In genomic region chr22:37817705-37818311, GRCh38 we compare ENCODE assay signal across 8 cellular contexts. TPM values are rescaled to one million over a fixed set of nuclear protein-coding genes. Genes with fewer than 3 reads are reported as not detected.
A peak's percentile ranks its signal among the peaks of the same experiment; 100 is the strongest.
DNase-seq lines count a peak whose midpoint lies in the region; ATAC-seq lines count a peak whose summit lies in the region.

No MANE protein-coding gene starts in this region.

- no peak overlapping the region for H3K23ac ChIP-seq in mesenchymal stem cell (ENCODE audit: low read length in 2 of 2)

- H2BK12ac ChIP-seq in mesenchymal stem cell (ENCODE audit: low read length in 2 of 2) = peak overlapping the region; percentile 38 to 42

- H4K8ac ChIP-seq in mesenchymal stem cell (ENCODE audit: low read length) = peak overlapping the region; percentile 85

- peak overlapping the region in 1 of 7 donors; percentile 30 for H3K27ac Mint-ChIP-seq in CD4-positive, alpha-beta memory T cell
- no peak overlapping the region for H3K27ac Mint-ChIP-seq in activated CD8-positive, alpha-beta T cell treated with anti-CD3 and anti-CD28 coated beads, Interleukin-2, amount 10 ng/mL, durations not matched to agents 7 days and 5 days

- H3K79me1 ChIP-seq in mesenchymal stem cell (replicated peaks; ENCODE audit: low read length, poor library complexity, severe bottlenecking) = no peaks in the 10 kb centered on the region

- H3K27me3 ChIP-seq in CD4-positive, alpha-beta memory T cell (ENCODE audit: insufficient read depth, low read length) = no peaks in the 10 kb centered on the region
- peaks cover 24 to 34% of the 10 kb centered on the region in 2 experiments for H3K27me3 ChIP-seq in mesenchymal stem cell (ENCODE audit: control insufficient read depth in 1 of 2, insufficient read depth in 1 of 2, low read length in 2 of 2)

- no peak overlapping the region for H3K14ac ChIP-seq in mesenchymal stem cell (ENCODE audit: low read length in 2 of 2)

- peak overlapping the region; percentile 84 for H3K4me2 ChIP-seq in mesenchymal stem cell (ENCODE audit: low read length, poor library complexity, severe bottlenecking)

- POLR2A ChIA-PET in CD4-positive, alpha-beta memory T cell (lab: Charles Lee; ENCODE audit: partially characterized antibody) = interaction anchor here (0.7 to 2.8 kb wide), 9 partner anchors 10 to 142 kb away, joined by 3 to 13 read pairs (median 5); partner anchors contain the start of genes ANKRD54, GCAT and MICALL1
- POLR2A ChIA-PET in activated CD8-positive, alpha-beta T cell treated with anti-CD3 and anti-CD28 coated beads, Interleukin-2, amount 10 ng/mL, durations not matched to agents 7 days and 5 days (lab: Charles Lee) = interaction anchor here (1.3 to 2.5 kb wide), 3 partner anchors 10 to 147 kb away, joined by 3 to 7 read pairs (median 6); partner anchors contain the start of genes ANKRD54 and GCAT

- peaks cover 2 to 19% (median 10%) of the 10 kb centered on the region in 4 donors for H3K4me1 Mint-ChIP-seq in CD4-positive, alpha-beta memory T cell
- peaks cover 17% of the 10 kb centered on the region for H3K4me1 Mint-ChIP-seq in activated CD8-positive, alpha-beta T cell treated with anti-CD3 and anti-CD28 coated beads, Interleukin-2, amount 10 ng/mL, durations not matched to agents 7 days and 5 days (ENCODE audit: low read depth)

- H2BK120ac ChIP-seq in mesenchymal stem cell (ENCODE audit: low read depth, low read length) = peak overlapping the region; percentile 27

- peak overlapping the region; percentile 90 for H2BK15ac ChIP-seq in mesenchymal stem cell (ENCODE audit: low read depth, poor library complexity, severe bottlenecking)

- H3K4me3 Mint-ChIP-seq in CD4-positive, alpha-beta memory T cell = peak overlapping the region in 5 of 8 donors; percentile 36 to 75 (median 52)
- peak overlapping the region; percentile 18 for H3K4me3 Mint-ChIP-seq in activated CD8-positive, alpha-beta T cell treated with anti-CD3 and anti-CD28 coated beads, Interleukin-2, amount 10 ng/mL, durations not matched to agents 7 days and 5 days

- peak; percentile 68 to 77 (median 71) for DNase-seq in CD4-positive, alpha-beta memory T cell
- DNase-seq in NCI-H774 (lab: John Stamatoyannopoulos, UW) = peak; percentile 32
- peak; percentile 81 for DNase-seq in activated CD8-positive, alpha-beta T cell treated with anti-CD3 and anti-CD28 coated beads, Interleukin-2, amount 10 ng/mL, durations not matched to agents 7 days and 5 days
- DNase-seq in effector CD8-positive, alpha-beta T cell (lab: John Stamatoyannopoulos, UW) = peak; percentile 70
- DNase-seq in mesenchymal stem cell = peak; percentile 84
- peak; percentile 71 to 83 (median 72) for DNase-seq in stimulated activated CD4-positive, alpha-beta T cell treated with anti-CD3 and anti-CD28 coated beads, TNF-alpha, amount 100 ng/mL, for 4 hours (ENCODE audit: low read depth in 3 of 3)

- H2BK5ac ChIP-seq in mesenchymal stem cell (ENCODE audit: low read depth, low read length, poor library complexity, severe bottlenecking) = no peak overlapping the region

- H3K4me3 ChIP-seq in CD4-positive, alpha-beta memory T cell (ENCODE audit: low read length in 2 of 2) = peak overlapping the region; percentile 34 to 36
- peak overlapping the region; percentile 41 to 65 for H3K4me3 ChIP-seq in mesenchymal stem cell (ENCODE audit: insufficient read depth in 1 of 2, low read depth in 1 of 2, low read length in 2 of 2)

- H3K36me3 Mint-ChIP-seq in CD4-positive, alpha-beta memory T cell = no peaks in the 10 kb centered on the region
- H3K36me3 Mint-ChIP-seq in activated CD8-positive, alpha-beta T cell treated with anti-CD3 and anti-CD28 coated beads, Interleukin-2, amount 10 ng/mL, durations not matched to agents 7 days and 5 days (ENCODE audit: low read depth) = no peaks in the 10 kb centered on the region

- no peak overlapping the region for H3K27ac ChIP-seq in CD4-positive, alpha-beta memory T cell (ENCODE audit: low read depth, low read length)
- H3K27ac ChIP-seq in mesenchymal stem cell (ENCODE audit: low read length, poor library complexity, severe bottlenecking) = peak overlapping the region; percentile 45

- H3K9ac ChIP-seq in mesenchymal stem cell (ENCODE audit: low read length) = peak overlapping the region; percentile 86

- intact Hi-C loops in CD4-positive, alpha-beta memory T cell (cut with micrococcal nuclease) = loop anchor here (1.0 kb wide), 4 partner anchors 26 to 147 kb away; partner anchors contain the start of gene ANKRD54

- no peaks in the 10 kb centered on the region for H3K9me3 ChIP-seq in CD4-positive, alpha-beta memory T cell (ENCODE audit: control insufficient read depth in 1 of 2, low read length in 2 of 2)
- no peaks in the 10 kb centered on the region for H3K9me3 ChIP-seq in mesenchymal stem cell (ENCODE audit: control insufficient read depth, low read length)

- CTCF ChIA-PET in CD4-positive, alpha-beta memory T cell (lab: Charles Lee; ENCODE audit: partially characterized antibody) = interaction anchor here (0.7 to 7.4 kb wide), 37 partner anchors 9 to 174 kb away, joined by 3 to 255 read pairs (median 4); partner anchors contain the start of genes ANKRD54, C22orf23, GCAT and PDXP
- CTCF ChIA-PET in activated CD8-positive, alpha-beta T cell treated with anti-CD3 and anti-CD28 coated beads, Interleukin-2, amount 10 ng/mL, durations not matched to agents 7 days and 5 days (lab: Charles Lee) = interaction anchor here (0.6 to 6.4 kb wide), 37 partner anchors 9 to 243 kb away, joined by 3 to 111 read pairs (median 4); partner anchors contain the start of genes ANKRD54, C22orf23, GCAT and MICALL1

- H3K18ac ChIP-seq in mesenchymal stem cell (ENCODE audit: low read depth in 1 of 2, low read length in 2 of 2) = peak overlapping the region; percentile 76 to 77

- H3K27me3 Mint-ChIP-seq in CD4-positive, alpha-beta memory T cell = peaks cover 6 to 11% of the 10 kb centered on the region in 2 donors
- peaks cover 25% of the 10 kb centered on the region for H3K27me3 Mint-ChIP-seq in activated CD8-positive, alpha-beta T cell treated with anti-CD3 and anti-CD28 coated beads, Interleukin-2, amount 10 ng/mL, durations not matched to agents 7 days and 5 days (ENCODE audit: low read depth)

- no peak overlapping the region for H2AK5ac ChIP-seq in mesenchymal stem cell (ENCODE audit: low read length, severe bottlenecking)

- peak; percentile 55 for ATAC-seq in HG02840 (IDR thresholded peaks at IDR 0.05; ENCODE audit: low FRiP score, unreplicated experiment)
- ATAC-seq in activated CD8-positive, alpha-beta T cell treated with anti-CD3 and anti-CD28 coated beads, Interleukin-2, amount 10 ng/mL, durations not matched to agents 7 days and 5 days = peak; percentile 83
- ATAC-seq in HG02852 (IDR thresholded peaks at IDR 0.05; ENCODE audit: unreplicated experiment) = no peak

- H3K9me3 Mint-ChIP-seq in CD4-positive, alpha-beta memory T cell = no peaks in the 10 kb centered on the region
- no peaks in the 10 kb centered on the region for H3K9me3 Mint-ChIP-seq in activated CD8-positive, alpha-beta T cell treated with anti-CD3 and anti-CD28 coated beads, Interleukin-2, amount 10 ng/mL, durations not matched to agents 7 days and 5 days (ENCODE audit: insufficient read depth)

- H3K36me3 ChIP-seq in CD4-positive, alpha-beta memory T cell (ENCODE audit: insufficient read depth, low read length) = no peaks in the 10 kb centered on the region
- H3K36me3 ChIP-seq in mesenchymal stem cell (ENCODE audit: control insufficient read depth in 1 of 2, insufficient read depth in 2 of 2, low read depth in 1 of 2, low read length in 2 of 2) = peaks cover 13 to 36% of the 10 kb centered on the region in 2 experiments

- H4K91ac ChIP-seq in mesenchymal stem cell (ENCODE audit: low read length) = no peak overlapping the region

- H3K4me1 ChIP-seq in CD4-positive, alpha-beta memory T cell (ENCODE audit: insufficient read depth, low read length) = peaks cover 19% of the 10 kb centered on the region
- H3K4me1 ChIP-seq in mesenchymal stem cell (ENCODE audit: control insufficient read depth, insufficient read depth, low read depth, low read length) = peaks cover 18% of the 10 kb centered on the region

- WGBS in mesenchymal stem cell = 4% methylated on average over 20 of the region's 27 CpGs

- peak overlapping the region; percentile 80 for H2AFZ ChIP-seq in mesenchymal stem cell (ENCODE audit: low read depth, low read length)

- peak overlapping the region; percentile 49 to 58 for H3K4ac ChIP-seq in mesenchymal stem cell (ENCODE audit: low read depth in 1 of 2, low read length in 2 of 2)

RNA-seq across cellular contexts. Expression of gene GALR3, which starts 5.4 kb away (rescaled TPM):
- not detected for total RNA-seq in CD4-positive, alpha-beta memory T cell
- not detected for polyA plus RNA-seq in CD4-positive, alpha-beta memory T cell
- total RNA-seq in activated CD8-positive, alpha-beta T cell treated with anti-CD3 and anti-CD28 coated beads, Interleukin-2, amount 10 ng/mL, durations not matched to agents 7 days and 5 days = under 1 TPM in 1 of 2 experiments, not detected in 1; 0.24 TPM
- not detected for polyA plus RNA-seq in mesenchymal stem cell (2013, experiment 1 of 2)
- not detected for polyA plus RNA-seq in mesenchymal stem cell (2013, experiment 2 of 2)

RNA-seq across cellular contexts. Expression of gene GCAT, which starts 10.1 kb away (rescaled TPM):
- total RNA-seq in CD4-positive, alpha-beta memory T cell = 1 to 10 TPM; 3.4 to 4.4 TPM
- polyA plus RNA-seq in CD4-positive, alpha-beta memory T cell = 1 to 10 TPM; 2.9 to 6.8 TPM
- total RNA-seq in activated CD8-positive, alpha-beta T cell treated with anti-CD3 and anti-CD28 coated beads, Interleukin-2, amount 10 ng/mL, durations not matched to agents 7 days and 5 days = 10 to 100 TPM; 14.3 to 18.3 TPM
- polyA plus RNA-seq in mesenchymal stem cell (2013, experiment 1 of 2) = 10.7 TPM
- 11.7 TPM for polyA plus RNA-seq in mesenchymal stem cell (2013, experiment 2 of 2)

RNA-seq across cellular contexts. Expression of gene ANKRD54, which starts 26.3 kb away (rescaled TPM):
- total RNA-seq in CD4-positive, alpha-beta memory T cell = 10 to 100 TPM; 21.6 to 22.7 TPM
- polyA plus RNA-seq in CD4-positive, alpha-beta memory T cell = 10 to 100 TPM; 11.0 to 13.4 TPM
- 10 to 100 TPM; 28.6 to 29.9 TPM for total RNA-seq in activated CD8-positive, alpha-beta T cell treated with anti-CD3 and anti-CD28 coated beads, Interleukin-2, amount 10 ng/mL, durations not matched to agents 7 days and 5 days
- polyA plus RNA-seq in mesenchymal stem cell (2013, experiment 1 of 2) = 16.7 TPM
- 15.9 TPM for polyA plus RNA-seq in mesenchymal stem cell (2013, experiment 2 of 2)

RNA-seq across cellular contexts. Expression of gene EIF3L, which starts 31.4 kb away (rescaled TPM):
- total RNA-seq in CD4-positive, alpha-beta memory T cell = 100 to 1,000 TPM; 550 to 571 TPM
- 100 to 1,000 TPM; 226 to 364 TPM for polyA plus RNA-seq in CD4-positive, alpha-beta memory T cell
- 100 to 1,000 TPM; 391 to 410 TPM for total RNA-seq in activated CD8-positive, alpha-beta T cell treated with anti-CD3 and anti-CD28 coated beads, Interleukin-2, amount 10 ng/mL, durations not matched to agents 7 days and 5 days
- 453 TPM for polyA plus RNA-seq in mesenchymal stem cell (2013, experiment 1 of 2)
- 471 TPM for polyA plus RNA-seq in mesenchymal stem cell (2013, experiment 2 of 2)

Comparison
In these comparisons a context has a peak if more than half of its experiments do, and no peak if none do; other contexts are left out.
1. DNase-seq: peak in every context shown above with its lines; median percentile 84 in mesenchymal stem cell; 81 in activated CD8-positive, alpha-beta T cell treated with anti-CD3 and anti-CD28 coated beads, Interleukin-2, amount 10 ng/mL, durations not matched to agents 7 days and 5 days; 72 in stimulated activated CD4-positive, alpha-beta T cell treated with anti-CD3 and anti-CD28 coated beads, TNF-alpha, amount 100 ng/mL, for 4 hours; 71 in CD4-positive, alpha-beta memory T cell; 70 in effector CD8-positive, alpha-beta T cell; 32 in NCI-H774.